Comparison of ENCODE assay signal across 8 cellular contexts in the genomic region with DNA sequence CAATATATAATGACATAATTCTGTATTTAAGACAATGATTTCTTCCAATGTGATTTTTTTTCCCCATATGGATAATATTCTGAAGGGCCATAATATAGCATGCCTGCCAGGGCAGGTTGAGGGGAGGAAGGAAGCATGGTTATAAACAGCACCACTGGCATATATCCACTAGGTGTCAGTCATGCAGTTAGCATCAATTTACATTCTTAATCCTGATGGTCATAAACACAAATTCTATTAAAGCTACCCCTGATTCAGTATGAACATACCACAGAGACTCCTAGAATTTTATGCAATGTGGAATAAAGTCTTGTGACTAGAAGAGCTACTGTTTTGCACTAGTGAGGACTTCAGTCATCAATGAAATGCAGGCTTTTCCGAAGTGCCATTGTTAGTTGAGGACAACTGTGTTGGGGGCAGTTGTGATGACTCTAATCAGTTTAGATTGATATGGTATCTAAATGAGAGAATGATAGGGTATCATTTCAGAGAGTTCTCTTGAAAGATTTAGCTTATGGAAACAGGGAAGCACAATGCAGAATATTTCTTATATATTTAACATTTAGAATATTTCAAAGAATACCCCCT.
DNase-seq lines count a peak whose midpoint lies in the region; ATAC-seq and TF ChIP-seq lines count a peak whose summit lies in the region.

No MANE protein-coding gene starts in this region.

- TF ChIP-seq EP300 in SK-N-SH (IDR thresholded peaks at IDR 0.05; ENCODE audit: borderline replicate concordance in 1 of 2, low read depth in 1 of 2, low read length in 1 of 2) (no peak), esophagus muscularis mucosa (IDR thresholded peaks at IDR 0.05) (no peak)

- 83% methylated on average over 1 of the region's 1 CpG for WGBS in SK-N-SH (ENCODE audit: low lambda C conversion rate)
- 79% methylated on average over 1 of the region's 1 CpG for WGBS in esophagus muscularis mucosa

- no peak for TF ChIP-seq POLR2A in esophagus muscularis mucosa (IDR thresholded peaks at IDR 0.05; ENCODE audit: low read depth)

- H3K9me3 Mint-ChIP-seq in CD4-positive, alpha-beta T cell = no peaks in the 10 kb centered on the region
- H3K9me3 Mint-ChIP-seq in nephron progenitor cell = no peaks in the 10 kb centered on the region

- no peak for DNase-seq in CD4-positive, alpha-beta T cell
- DNase-seq in NCI-H128 (lab: John Stamatoyannopoulos, UW; ENCODE audit: unreplicated experiment) = peak; percentile 44
- DNase-seq in SK-N-SH = peak; percentile 46
- no peak for DNase-seq in esophagus muscularis mucosa (ENCODE audit: extremely low spot score)
- peak; percentile 28 for DNase-seq in nephron progenitor cell
- DNase-seq in NK-92 (lab: John Stamatoyannopoulos, UW; ENCODE audit: unreplicated experiment) = no peak

- no peak overlapping the region; a peak in 1 of 4 replicates for H3K4me3 ChIP-seq in SK-N-SH (ENCODE audit: low read depth in 2 of 2, low read length in 1 of 2)
- H3K4me3 ChIP-seq in esophagus muscularis mucosa = no peak overlapping the region

- no peaks in the 10 kb centered on the region for H4K20me1 ChIP-seq in SK-N-SH (ENCODE audit: insufficient read depth)

- no peaks in the 10 kb centered on the region for H3K79me2 ChIP-seq in SK-N-SH (ENCODE audit: insufficient read depth)

- CTCF ChIA-PET in CD4-positive, alpha-beta T cell (lab: Charles Lee) = interaction anchor here (1.4 kb wide), 1 partner anchor 824 kb away, joined by 6 read pairs; no protein-coding TSS in a partner anchor
- CTCF ChIA-PET in SK-N-SH (lab: Yijun Ruan, JAX) = interaction anchor here (0.6 to 3.7 kb wide), 47 partner anchors 9 to 929 kb away, joined by 3 to 34 read pairs (median 4); no protein-coding TSS in a partner anchor

- H3K4me1 Mint-ChIP-seq in CD4-positive, alpha-beta T cell (ENCODE audit: low read depth) = no peaks in the 10 kb centered on the region
- H3K4me1 Mint-ChIP-seq in nephron progenitor cell = peaks cover 47% of the 10 kb centered on the region

- H2AFZ ChIP-seq in SK-N-SH (ENCODE audit: low read depth) = no peak overlapping the region

- no peaks in the 10 kb centered on the region for H3K36me3 Mint-ChIP-seq in CD4-positive, alpha-beta T cell (ENCODE audit: low read depth)
- H3K36me3 Mint-ChIP-seq in nephron progenitor cell (ENCODE audit: low read depth) = no peaks in the 10 kb centered on the region

- no peak overlapping the region for H3K27ac ChIP-seq in CD4-positive, alpha-beta T cell (ENCODE audit: low read depth, low read length)
- H3K27ac ChIP-seq in SK-N-SH (ENCODE audit: low read depth in 2 of 2, low read length in 1 of 2) (no peak overlapping the region), esophagus muscularis mucosa (replicated peaks in 1 of 4) (no peak overlapping the region)

- H3K27ac Mint-ChIP-seq in CD4-positive, alpha-beta T cell = no peak overlapping the region
- H3K27ac Mint-ChIP-seq in nephron progenitor cell = no peak overlapping the region

- H3K4me1 ChIP-seq in SK-N-SH (ENCODE audit: control insufficient read depth in 1 of 2, insufficient read depth in 2 of 2, low read depth in 1 of 2, low read length in 1 of 2) (peaks cover 2 to 16% of the 10 kb centered on the region in 2 experiments; a peak in 2 of 4 replicates), esophagus muscularis mucosa (peaks cover 0 to 7% (median 0%) of the 10 kb centered on the region in 4 donors)

- H3K4me2 ChIP-seq in SK-N-SH = no peak overlapping the region

- peak; percentile 72 for TF ChIP-seq CTCF in CD4-positive, alpha-beta T cell (IDR thresholded peaks at IDR 0.05)
- peak; percentile 92 for TF ChIP-seq CTCF in SK-N-SH (IDR thresholded peaks at IDR 0.05)
- peak; percentile 31 to 61 (median 55) for TF ChIP-seq CTCF in esophagus muscularis mucosa (IDR thresholded peaks at IDR 0.05)
- TF ChIP-seq CTCF in nephron progenitor cell (IDR thresholded peaks at IDR 0.05) = peak; percentile 90

- ATAC-seq in CD4-positive, alpha-beta T cell (ENCODE audit: poor library complexity) = peak; percentile 74
- ATAC-seq in GM18508 (IDR thresholded peaks at IDR 0.05; ENCODE audit: insufficient read depth, unreplicated experiment) = peak; percentile 73
- ATAC-seq in HG02884 (IDR thresholded peaks at IDR 0.05; ENCODE audit: unreplicated experiment) = peak; percentile 78

- POLR2A ChIA-PET in CD4-positive, alpha-beta T cell (lab: Charles Lee) = no interaction called here
- POLR2A ChIA-PET in SK-N-SH (lab: Yijun Ruan, JAX) = no interaction called here

- no peaks in the 10 kb centered on the region for H3K36me3 ChIP-seq in SK-N-SH (replicated peaks in 1 of 2; ENCODE audit: control insufficient read depth in 1 of 2, insufficient read depth in 2 of 2, low read length in 1 of 2)
- no peaks in the 10 kb centered on the region for H3K36me3 ChIP-seq in esophagus muscularis mucosa

- H3K27me3 ChIP-seq in CD4-positive, alpha-beta T cell (ENCODE audit: control insufficient read depth, insufficient read depth, low read length) = no peaks in the 10 kb centered on the region
- no peaks in the 10 kb centered on the region for H3K27me3 ChIP-seq in SK-N-SH (ENCODE audit: insufficient read depth)
- no peaks in the 10 kb centered on the region for H3K27me3 ChIP-seq in esophagus muscularis mucosa

- peak; percentile 93 for TF ChIP-seq RAD21 in SK-N-SH (IDR thresholded peaks at IDR 0.05; ENCODE audit: low read length)

- peaks cover 8% of the 10 kb centered on the region for H3K27me3 Mint-ChIP-seq in CD4-positive, alpha-beta T cell
- H3K27me3 Mint-ChIP-seq in nephron progenitor cell (ENCODE audit: low read depth, poor library complexity) = peaks cover 3% of the 10 kb centered on the region

- H3K4me3 Mint-ChIP-seq in CD4-positive, alpha-beta T cell = no peak overlapping the region
- no peak overlapping the region for H3K4me3 Mint-ChIP-seq in nephron progenitor cell

- no peaks in the 10 kb centered on the region for H3K9me3 ChIP-seq in CD4-positive, alpha-beta T cell (ENCODE audit: control insufficient read depth, low read length)
- no peaks in the 10 kb centered on the region for H3K9me3 ChIP-seq in SK-N-SH
- no peaks in the 10 kb centered on the region for H3K9me3 ChIP-seq in esophagus muscularis mucosa

- H3K9me2 ChIP-seq in SK-N-SH = no peaks in the 10 kb centered on the region

- H3K9ac ChIP-seq in SK-N-SH = no peak overlapping the region

- H3F3A ChIP-seq in SK-N-SH (replicated peaks; ENCODE audit: insufficient read depth) = no peaks in the 10 kb centered on the region

- intact Hi-C loops in CD4-positive, alpha-beta T cell (cut with DNase I, micrococcal nuclease) = loop anchor here (1.0 to 10.0 kb wide), 6 partner anchors 803 to 1360 kb away; no protein-coding TSS in a partner anchor
- intact Hi-C loops in esophagus muscularis mucosa (cut with DNase I) = loop anchor here (5.0 to 10.0 kb wide), 2 partner anchors 620 to 828 kb away; no protein-coding TSS in a partner anchor

TF ChIP-seq in SK-N-SH, 30 proteins besides CTCF, POLR2A, EP300 and RAD21:
- TF ChIP-seq MEF2A (IDR thresholded peaks at IDR 0.05; ENCODE audit: borderline replicate concordance, low read depth) (no peak), SMC3 (IDR thresholded peaks at IDR 0.05; ENCODE audit: low read depth, low read length) (peak; percentile 84), TAF1 (IDR thresholded peaks at IDR 0.05; ENCODE audit: borderline replicate concordance, low read depth, low read length) (no peak), FOXM1 (IDR thresholded peaks at IDR 0.05; ENCODE audit: low read depth) (no peak), NFIC (IDR thresholded peaks at IDR 0.05; ENCODE audit: borderline replicate concordance) (no peak), FOSL2 (IDR thresholded peaks at IDR 0.05; ENCODE audit: borderline replicate concordance, low read depth) (no peak)
- TF ChIP-seq, protein P1, sequence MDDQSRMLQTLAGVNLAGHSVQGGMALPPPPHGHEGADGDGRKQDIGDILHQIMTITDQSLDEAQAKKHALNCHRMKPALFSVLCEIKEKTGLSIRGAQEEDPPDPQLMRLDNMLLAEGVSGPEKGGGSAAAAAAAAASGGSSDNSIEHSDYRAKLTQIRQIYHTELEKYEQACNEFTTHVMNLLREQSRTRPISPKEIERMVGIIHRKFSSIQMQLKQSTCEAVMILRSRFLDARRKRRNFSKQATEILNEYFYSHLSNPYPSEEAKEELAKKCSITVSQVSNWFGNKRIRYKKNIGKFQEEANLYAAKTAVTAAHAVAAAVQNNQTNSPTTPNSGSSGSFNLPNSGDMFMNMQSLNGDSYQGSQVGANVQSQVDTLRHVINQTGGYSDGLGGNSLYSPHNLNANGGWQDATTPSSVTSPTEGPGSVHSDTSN (IDR thresholded peaks at IDR 0.05) = no peak
- TF ChIP-seq, protein P2, sequence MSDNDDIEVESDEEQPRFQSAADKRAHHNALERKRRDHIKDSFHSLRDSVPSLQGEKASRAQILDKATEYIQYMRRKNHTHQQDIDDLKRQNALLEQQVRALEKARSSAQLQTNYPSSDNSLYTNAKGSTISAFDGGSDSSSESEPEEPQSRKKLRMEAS (IDR thresholded peaks at IDR 0.05; ENCODE audit: low read depth) = no peak

Comparison
In these comparisons a context has a peak if more than half of its experiments do, and no peak if none do; other contexts are left out.
1. DNase-seq: peak in NCI-H128 (single experiment), SK-N-SH (single experiment) and nephron progenitor cell (single experiment); none in CD4-positive, alpha-beta T cell (0 of 10), esophagus muscularis mucosa (single experiment) and NK-92 (single experiment).
2. Peak in every context shown above with its lines, with median percentiles within 50 percentile points of each other: ATAC-seq and CTCF ChIP-seq.